3 cellular contexts compared by ENCODE assay signal in the genomic region with DNA sequence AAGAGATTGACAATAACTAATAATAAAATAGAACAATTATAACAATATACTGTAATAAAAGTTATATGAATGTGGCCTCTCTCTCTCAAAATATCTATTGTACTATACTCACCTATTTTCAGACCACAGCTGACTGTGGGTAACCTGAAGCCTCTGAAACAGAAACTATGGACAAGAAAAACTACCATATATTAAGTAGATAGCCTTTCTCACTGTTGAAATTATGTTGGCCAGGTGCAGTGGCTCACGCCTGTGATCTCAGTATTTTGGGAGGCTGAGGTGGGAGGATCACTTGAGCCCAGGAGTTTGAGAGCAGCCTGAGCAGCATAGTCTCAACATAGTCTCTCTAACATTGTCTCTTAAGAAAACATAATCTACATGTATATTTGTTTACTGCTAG.
"Had no signal": no experiment of that assay in that cellular context is flagged by ENCODE, and none has a peak within 500 bp of the region (broad histone marks: within the 10 kb centered on the region; RNA-seq: fewer than 3 reads in every experiment).

No MANE protein-coding gene starts in this region.

- ATAC-seq: GM12878 had no signal

- DNase-seq: GDM1, GF-D8 had no signal

- H3K4me3 ChIP-seq: GM12878 had no signal
